Comparison of ENCODE assay signal across 8 cellular contexts in the genomic region with DNA sequence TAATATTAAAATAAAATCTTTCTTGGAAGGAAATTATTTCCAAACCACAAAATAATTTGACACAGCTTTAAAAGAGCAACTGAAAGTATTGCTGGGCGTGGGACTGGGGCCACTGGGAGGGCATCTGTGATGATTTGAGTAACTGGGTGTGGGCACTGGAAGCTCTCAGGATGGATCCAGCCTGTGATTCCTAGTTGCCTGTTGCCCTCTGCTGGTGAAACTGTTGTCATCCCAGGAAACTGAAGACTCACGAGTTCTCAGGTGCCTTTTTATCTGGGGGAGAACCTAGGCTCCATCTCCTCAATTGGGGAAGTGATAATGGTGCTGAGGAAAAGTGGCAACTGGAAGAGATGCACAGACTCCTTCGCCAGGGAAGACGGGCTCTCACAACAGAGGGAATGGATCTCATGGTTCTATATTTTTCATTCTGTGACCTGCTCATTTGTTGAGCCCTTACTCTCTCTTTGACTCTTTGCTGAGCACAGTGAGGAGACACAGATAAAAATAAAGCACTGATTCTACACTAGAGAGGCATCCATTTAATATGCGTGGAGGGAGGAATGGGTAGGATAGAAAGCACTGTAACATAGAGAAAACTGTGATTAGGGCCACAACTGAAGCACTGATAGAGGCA.
DNase-seq lines count a peak whose midpoint lies in the region; ATAC-seq and TF ChIP-seq lines count a peak whose summit lies in the region.

No MANE protein-coding gene starts in this region.

- no peak overlapping the region for H4K8ac ChIP-seq in trophoblast cell (ENCODE audit: low read depth, low read length)

- H3K27ac ChIP-seq in WERI-Rb-1 (no peak overlapping the region), gastroesophageal sphincter (no peak overlapping the region), trophoblast cell (ENCODE audit: low read depth, low read length) (no peak overlapping the region)

- no peak overlapping the region for H3K4me2 ChIP-seq in trophoblast cell (ENCODE audit: low read length)

- no peak overlapping the region for H2BK120ac ChIP-seq in trophoblast cell (ENCODE audit: insufficient read depth, low read length, poor library complexity)

- TF ChIP-seq POLR2A in gastroesophageal sphincter (IDR thresholded peaks at IDR 0.05) = no peak

- H3K27me3 ChIP-seq in WERI-Rb-1 (ENCODE audit: insufficient read depth, low read depth, severe bottlenecking) (no peaks in the 10 kb centered on the region), gastroesophageal sphincter (no peaks in the 10 kb centered on the region), trophoblast cell (ENCODE audit: insufficient read depth, low read length) (no peaks in the 10 kb centered on the region)

- no peak for TF ChIP-seq EP300 in gastroesophageal sphincter (IDR thresholded peaks at IDR 0.05)

- H2BK12ac ChIP-seq in trophoblast cell (ENCODE audit: low read length) = no peak overlapping the region

- H3K14ac ChIP-seq in trophoblast cell (ENCODE audit: low read length) = no peak overlapping the region

- WGBS in gastroesophageal sphincter (ENCODE audit: low coverage in 1 of 2), 2 donors = 5 to 42% methylated on average over 2 to 4 of the region's 5 CpGs
- no CpG with 5 or more reads among the region's 5 CpGs for WGBS in trophoblast cell (ENCODE audit: extremely low coverage, insufficient coverage, insufficient read length)

- no peak overlapping the region for H2AK5ac ChIP-seq in trophoblast cell (ENCODE audit: low read length)

- no peak overlapping the region for H2BK5ac ChIP-seq in trophoblast cell (ENCODE audit: low read depth, low read length, poor library complexity)

- H3K79me1 ChIP-seq in trophoblast cell (ENCODE audit: low read length) = no peaks in the 10 kb centered on the region

- H3K18ac ChIP-seq in trophoblast cell (ENCODE audit: low read length) = no peak overlapping the region

- no peak overlapping the region for H3K4me3 ChIP-seq in WERI-Rb-1 (ENCODE audit: low read depth, low read length)
- H3K4me3 ChIP-seq in gastroesophageal sphincter = no peak overlapping the region
- H3K4me3 ChIP-seq in trophoblast cell (ENCODE audit: low read depth, low read length) = no peak overlapping the region

- no peak overlapping the region for H2AFZ ChIP-seq in trophoblast cell (ENCODE audit: insufficient read depth, low read length, poor library complexity)

- peak; percentile 55 for DNase-seq in stimulated activated CD4-positive, alpha-beta T cell treated with anti-CD3 and anti-CD28 coated beads, Interleukin-15, amount 100 ng/mL, for 24 hours
- no peak for DNase-seq in stimulated activated CD4-positive, alpha-beta T cell treated with anti-CD3 and anti-CD28 coated beads, Interleukin-12 subunit alpha, Interleukin-12 subunit beta, amount 100 ng/mL, for 4 hours
- DNase-seq in NCI-H2081 treated with DMSO at 0.1 percent for 48 hours (lab: John Stamatoyannopoulos, UW) = peak; percentile 25
- peak; percentile 26 for DNase-seq in WERI-Rb-1
- DNase-seq in trophoblast cell = peak; percentile 43 to 79

- no peak overlapping the region for H4K12ac ChIP-seq in trophoblast cell (ENCODE audit: low read depth, low read length)

- TF ChIP-seq CTCF in WERI-Rb-1 (IDR thresholded peaks at IDR 0.05; ENCODE audit: low read depth, low read length) (peak; percentile 65), gastroesophageal sphincter (IDR thresholded peaks at IDR 0.05) (peak in 3 of 4 experiments; percentile 43 to 61 (median 47))

- ATAC-seq in gastroesophageal sphincter (peak; percentile 49), HG02938 (IDR thresholded peaks at IDR 0.05; ENCODE audit: unreplicated experiment) (no peak), HG03342 (IDR thresholded peaks at IDR 0.05; ENCODE audit: unreplicated experiment) (no peak)

- no peak overlapping the region for H3K4ac ChIP-seq in trophoblast cell (ENCODE audit: low read depth, low read length)

- no peak overlapping the region for H3K9ac ChIP-seq in trophoblast cell (ENCODE audit: low read length)

- no peaks in the 10 kb centered on the region for H3K36me3 ChIP-seq in WERI-Rb-1
- no peaks in the 10 kb centered on the region for H3K36me3 ChIP-seq in gastroesophageal sphincter
- no peaks in the 10 kb centered on the region for H3K36me3 ChIP-seq in trophoblast cell (ENCODE audit: control insufficient read depth in 1 of 2, insufficient read depth in 2 of 2, low read length in 2 of 2)

- no peak overlapping the region for H4K91ac ChIP-seq in trophoblast cell (ENCODE audit: low read depth, low read length)

- no peaks in the 10 kb centered on the region for H3K9me3 ChIP-seq in WERI-Rb-1 (ENCODE audit: severe bottlenecking)
- H3K9me3 ChIP-seq in gastroesophageal sphincter = no peaks in the 10 kb centered on the region
- no peaks in the 10 kb centered on the region for H3K9me3 ChIP-seq in trophoblast cell (ENCODE audit: insufficient read depth, low read depth, low read length)

- no peak overlapping the region for H3K23ac ChIP-seq in trophoblast cell (ENCODE audit: low read length)

- H3K4me1 ChIP-seq in gastroesophageal sphincter (no peaks in the 10 kb centered on the region), trophoblast cell (ENCODE audit: control insufficient read depth in 1 of 2, insufficient read depth in 2 of 2, low read length in 2 of 2) (no peaks in the 10 kb centered on the region)

- no peaks in the 10 kb centered on the region for H3K79me2 ChIP-seq in trophoblast cell (ENCODE audit: control insufficient read depth, insufficient read depth, low read length, poor library complexity)
